In genomic region chr3:15186453-15187164, GRCh38 we compare ENCODE assay signal across 1 cellular context.
TF ChIP-seq lines count a peak whose summit lies in the region.

No MANE protein-coding gene starts in this region.

TF ChIP-seq in HepG2, 621 proteins besides CTCF, POLR2A, EP300 and RAD21:
- TF ChIP-seq ZHX1 (CRISPR knock-in tag; IDR thresholded peaks at IDR 0.05; ENCODE audit: low read depth) (peak; percentile 60; the same call in 1 of the 2 replicates), DMAP1 (CRISPR knock-in tag; IDR thresholded peaks at IDR 0.05) (0 out of 2 replicates have a peak, but pooled peaks have one; percentile 22), ZNF687 (CRISPR knock-in tag; IDR thresholded peaks at IDR 0.05) (peak; percentile 34; the same call in 1 of the 2 replicates), HOXA3 (CRISPR knock-in tag; IDR thresholded peaks at IDR 0.05) (peak; percentile 41; the same call in 1 of the 2 replicates), ZBTB38 (CRISPR knock-in tag; IDR thresholded peaks at IDR 0.05) (peak; percentile 42; the same call in 1 of the 2 replicates)
